19 cellular contexts compared by ENCODE assay signal in the genomic region with DNA sequence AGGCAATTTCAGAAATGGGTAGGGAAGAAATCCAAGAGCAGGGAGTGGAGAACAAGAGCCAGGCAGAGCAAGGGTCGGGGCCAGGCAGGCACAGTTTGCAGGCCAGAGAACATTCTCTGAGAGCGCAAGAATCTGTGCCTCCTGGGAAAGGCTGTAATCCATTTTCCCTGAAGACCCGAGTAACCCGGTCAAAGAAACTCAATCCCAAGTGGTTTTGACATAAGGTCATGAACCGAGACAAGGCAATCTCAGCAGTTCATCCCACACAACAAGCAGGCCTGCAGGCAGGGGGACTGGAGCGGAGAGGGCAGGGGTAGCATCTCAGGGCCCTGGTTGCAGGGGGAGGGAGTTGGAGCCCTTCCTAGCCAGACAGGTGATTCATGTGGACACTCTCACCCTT.
DNase-seq lines count a peak whose midpoint lies in the region; ATAC-seq and TF ChIP-seq lines count a peak whose summit lies in the region.
"Had no signal": no experiment of that assay in that cellular context is flagged by ENCODE, and none has a peak within 500 bp of the region (broad histone marks: within the 10 kb centered on the region; RNA-seq: fewer than 3 reads in every experiment).

No MANE protein-coding gene starts in this region.

- peaks cover 0 to 6% (median 0%) of the 10 kb centered on the region in 11 experiments; a peak in 1 of 22 replicates for H3K27me3 ChIP-seq in BLaER1 treated with 17β-estradiol and CSF1 and Interleukin-3, amounts not matched to agents 10 nM and 100 nM
- no peaks in the 10 kb centered on the region for H3K27me3 ChIP-seq in H9 (ENCODE audit: insufficient read depth, low read length)
- H3K27me3 ChIP-seq in iPS-15b (ENCODE audit: control insufficient read depth, insufficient read depth, low read length), result peaks cover 13% of the 10 kb centered on the region
- H3K27me3 ChIP-seq in GM23248 (replicated peaks; ENCODE audit: insufficient read depth), result peaks cover 3% of the 10 kb centered on the region; the same call in 1 of the 2 replicates
- H3K27me3 ChIP-seq: BLaER1 had no signal

- no peak overlapping the region for H2BK12ac ChIP-seq in H9 (ENCODE audit: insufficient read length, low read depth, low read length)

- H4K20me1 ChIP-seq in BLaER1 treated with 17β-estradiol and CSF1 and Interleukin-3, amounts not matched to agents 10 nM and 100 nM, result no peaks in the 10 kb centered on the region
- no peaks in the 10 kb centered on the region for H4K20me1 ChIP-seq in H9 (ENCODE audit: control insufficient read depth, insufficient read depth, insufficient read length)
- H4K20me1 ChIP-seq in GM23248 (ENCODE audit: insufficient read depth), result no peaks in the 10 kb centered on the region
- H4K20me1 ChIP-seq: BLaER1 had no signal

- H2BK20ac ChIP-seq in H9 (ENCODE audit: low read depth, low read length, poor library complexity, severe bottlenecking), result no peak overlapping the region

- H3K79me1 ChIP-seq in H9 (ENCODE audit: insufficient read depth, low read depth, low read length, poor library complexity, severe bottlenecking), result no peaks in the 10 kb centered on the region

- peaks cover 6 to 18% (median 15%) of the 10 kb centered on the region in 10 experiments for H3K4me1 ChIP-seq in BLaER1 treated with 17β-estradiol and CSF1 and Interleukin-3, amounts not matched to agents 10 nM and 100 nM
- peaks cover 5% of the 10 kb centered on the region; the same call in 1 of the 2 replicates for H3K4me1 ChIP-seq in H9 (ENCODE audit: insufficient read depth, low read length)
- H3K4me1 ChIP-seq in iPS-15b (ENCODE audit: control insufficient read depth, insufficient read depth, low read length), result no peaks in the 10 kb centered on the region
- no peaks in the 10 kb centered on the region for H3K4me1 ChIP-seq in GM23248 (ENCODE audit: insufficient read depth)
- H3K4me1 ChIP-seq: Caco-2 had no signal

- no peak overlapping the region for H2BK5ac ChIP-seq in H9 (ENCODE audit: insufficient read length, low read length)

- H3K27ac ChIP-seq in BLaER1 treated with 17β-estradiol and CSF1 and Interleukin-3, amounts not matched to agents 10 nM and 100 nM, result no peak overlapping the region
- H3K27ac ChIP-seq in H9 (ENCODE audit: insufficient read length, low read depth, low read length) (no peak overlapping the region), GM23248 (no peak overlapping the region)
- H3K27ac ChIP-seq: BLaER1 had no signal

- H3K23me2 ChIP-seq in H9 (ENCODE audit: insufficient read length, low read depth, low read length, poor library complexity, severe bottlenecking), result no peaks in the 10 kb centered on the region

- ATAC-seq in omental fat pad (ENCODE audit: low FRiP score) (peak; percentile 11), GM21447 (IDR thresholded peaks at IDR 0.05; ENCODE audit: unreplicated experiment) (no peak)

- H3K4me2 ChIP-seq in BLaER1 treated with 17β-estradiol and CSF1 and Interleukin-3, amounts not matched to agents 10 nM and 100 nM, result peak overlapping the region in 8 of 11 experiments; percentile 36 to 74 (median 57); a peak in 12 of 22 replicates
- peak overlapping the region; percentile 62 for H3K4me2 ChIP-seq in H9 (ENCODE audit: insufficient read depth, insufficient read length, low read length)
- no peak overlapping the region for H3K4me2 ChIP-seq in GM23248 (ENCODE audit: unreplicated experiment)

- H2BK15ac ChIP-seq in H9 (ENCODE audit: low read depth, low read length), result no peak overlapping the region

- no peak for TF ChIP-seq CTCF in H9 (conservative IDR thresholded peaks at IDR 0.05)
- no peak for TF ChIP-seq CTCF in omental fat pad (IDR thresholded peaks at IDR 0.05)

- H3K56ac ChIP-seq in H9 (ENCODE audit: insufficient read length, low read depth, low read length), result no peak overlapping the region

- H3K9me3 ChIP-seq in BLaER1 treated with 17β-estradiol and CSF1 and Interleukin-3, amounts not matched to agents 10 nM and 100 nM (replicated peaks in 1 of 11), result peaks cover 0 to 12% (median 3%) of the 10 kb centered on the region in 11 experiments; a peak in 4 of 22 replicates
- H3K9me3 ChIP-seq in H9 (ENCODE audit: control insufficient read depth, low read depth, low read length) (no peaks in the 10 kb centered on the region), iPS-15b (ENCODE audit: control insufficient read depth, insufficient read depth, low read length) (no peaks in the 10 kb centered on the region), GM23248 (ENCODE audit: low read depth) (no peaks in the 10 kb centered on the region)
- H3K9me3 ChIP-seq: Caco-2 had no signal

- H2AK5ac ChIP-seq in H9 (ENCODE audit: insufficient read length, low read length), result no peak overlapping the region

- H4K8ac ChIP-seq in H9 (replicated peaks; ENCODE audit: insufficient read length, low read depth, low read length), result no peak overlapping the region

- H3K9me3 Mint-ChIP-seq in H9, result peaks cover 9 to 11% of the 10 kb centered on the region in 2 experiments

- no peak overlapping the region for H3K4me3 Mint-ChIP-seq in H9

- H3T11ph ChIP-seq in H9 (ENCODE audit: low read length), result no peak overlapping the region

- H3K27ac Mint-ChIP-seq in H9, result peak overlapping the region in 1 of 3 experiments; percentile 16; a peak in 1 of 7 replicates
- H3K27ac Mint-ChIP-seq: CD4-positive, alpha-beta memory T cell had no signal

- no peak for DNase-seq in H9
- no peak for DNase-seq in omental fat pad (ENCODE audit: low spot score)
- DNase-seq in GM23248, result no peak
- DNase-seq in 8988T, result no peak
- DNase-seq: ACHN; Caco-2; CD4-positive, alpha-beta memory T cell; DMS 273 treated with DMSO at 0.1 percent for 48 hours; KG1; NCI-H1092 treated with DMSO at 0.1 percent for 48 hours; NCI-H1436 treated with DMSO at 0.1 percent for 48 hours; NCI-H1930; NCI-H446; NCI-H526; NK-92 treated with Interleukin-12 subunit alpha and Interleukin-12 subunit beta, amount 100 ng/mL, for 24 hours had no signal

- no peak overlapping the region for H4K5ac ChIP-seq in H9 (ENCODE audit: insufficient read length, low read depth, low read length)

- no peak overlapping the region for H3K4ac ChIP-seq in H9 (ENCODE audit: low read depth, low read length)

- H2BK120ac ChIP-seq in H9 (ENCODE audit: low read depth, low read length, poor library complexity, severe bottlenecking), result no peak overlapping the region

- peaks cover 10% of the 10 kb centered on the region in 2 experiments for H3K4me1 Mint-ChIP-seq in H9

- H3K14ac ChIP-seq in H9 (ENCODE audit: insufficient read depth, low read length), result no peak overlapping the region

- H3K36me3 ChIP-seq in BLaER1 treated with 17β-estradiol and CSF1 and Interleukin-3, amounts not matched to agents 10 nM and 100 nM, result no peaks in the 10 kb centered on the region
- H3K36me3 ChIP-seq in iPS-15b (ENCODE audit: control insufficient read depth, insufficient read depth, low read length), result no peaks in the 10 kb centered on the region
- no peaks in the 10 kb centered on the region for H3K36me3 ChIP-seq in GM23248 (ENCODE audit: low read depth)
- H3K36me3 ChIP-seq: BLaER1 had no signal

- H3K9ac ChIP-seq in BLaER1 treated with 17β-estradiol and CSF1 and Interleukin-3, amounts not matched to agents 10 nM and 100 nM, result no peak overlapping the region
- no peak overlapping the region for H3K9ac ChIP-seq in H9 (ENCODE audit: extremely low read depth, insufficient read length, low read length)
- H3K9ac ChIP-seq in iPS-15b (ENCODE audit: low read depth, low read length), result no peak overlapping the region
- H3K9ac ChIP-seq in GM23248, result no peak overlapping the region
- H3K9ac ChIP-seq: BLaER1 had no signal

- H3K4me3 ChIP-seq in BLaER1 treated with 17β-estradiol and CSF1 and Interleukin-3, amounts not matched to agents 10 nM and 100 nM, result no peak overlapping the region
- H3K4me3 ChIP-seq in iPS-15b (ENCODE audit: low read depth, low read length) (peak overlapping the region; percentile 39), GM23248 (no peak overlapping the region)
- H3K4me3 ChIP-seq: BLaER1 had no signal

- WGBS in H9 (ENCODE audit: extremely low coverage, insufficient read length, low lambda C conversion rate), result no CpG with 5 or more reads among the region's 6 CpGs
- WGBS in GM23248 (ENCODE audit: low coverage in 1 of 2, low lambda C conversion rate in 2 of 2, missing lambda C conversion rate in 2 of 2), 2 experiments, result 57 to 63% methylated on average over 6 of the region's 6 CpGs

- H3F3A ChIP-seq in GM23248 (ENCODE audit: insufficient read depth), result no peaks in the 10 kb centered on the region

- no peak overlapping the region for H4K91ac ChIP-seq in H9 (ENCODE audit: insufficient read length, low read depth, low read length)

- H3K79me2 ChIP-seq in H9 (ENCODE audit: insufficient read depth, low read length) (no peaks in the 10 kb centered on the region), GM23248 (ENCODE audit: insufficient read depth) (no peaks in the 10 kb centered on the region)

- H3K18ac ChIP-seq in H9 (ENCODE audit: insufficient read length, low read depth, low read length), result no peak overlapping the region

- H3K9me2 ChIP-seq in GM23248 (ENCODE audit: insufficient read depth), result no peaks in the 10 kb centered on the region

- H2AFZ ChIP-seq in H9 (ENCODE audit: low read length) (no peak overlapping the region), GM23248 (no peak overlapping the region)

- H3K36me3 Mint-ChIP-seq in H9 (ENCODE audit: insufficient read depth in 1 of 3, low read depth in 3 of 3), result peaks cover 6 to 12% (median 7%) of the 10 kb centered on the region in 3 experiments

- no peak overlapping the region for H3K23ac ChIP-seq in H9 (ENCODE audit: insufficient read length, low read depth, low read length)

- in situ Hi-C loops in GM23248 (cut with MboI), result no loop called here

- peaks cover 53% of the 10 kb centered on the region for H3K27me3 Mint-ChIP-seq in H9 (ENCODE audit: low read depth)
